9 cellular contexts compared by ENCODE assay signal in the genomic region with DNA sequence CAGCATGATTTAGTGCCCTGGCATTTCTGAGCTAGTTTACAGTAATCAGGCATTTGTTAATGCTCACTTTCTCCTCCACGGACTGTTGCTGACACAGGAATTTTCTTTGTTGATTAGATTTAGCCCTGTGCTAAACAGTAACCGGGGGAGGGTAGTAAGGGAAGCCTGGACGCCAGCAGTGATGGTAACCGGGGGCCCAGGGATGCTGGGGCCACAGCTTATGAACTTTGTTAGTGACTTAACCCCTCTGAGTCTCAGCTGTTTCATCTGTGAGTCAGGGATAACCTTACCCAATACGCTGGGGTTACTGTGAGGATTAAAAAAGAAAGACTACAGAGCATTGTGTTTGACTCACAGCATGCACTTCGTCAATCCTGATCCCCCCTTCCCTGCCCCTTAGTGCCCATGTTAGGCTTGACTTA. TPM values are rescaled to one million over a fixed set of nuclear protein-coding genes. Genes with fewer than 3 reads are reported as not detected.
A peak's percentile ranks its signal among the peaks of the same experiment; 100 is the strongest.
DNase-seq lines count a peak whose midpoint lies in the region; ATAC-seq and TF ChIP-seq lines count a peak whose summit lies in the region.
"Had no signal": no experiment of that assay in that cellular context is flagged by ENCODE, and none has a peak within 500 bp of the region (broad histone marks: within the 10 kb centered on the region; RNA-seq: fewer than 3 reads in every experiment).

No MANE protein-coding gene starts in this region.

- H3K9me3 Mint-ChIP-seq in neural progenitor cell, result no peaks in the 10 kb centered on the region
- no peaks in the 10 kb centered on the region for H3K9me3 Mint-ChIP-seq in naive thymus-derived CD8-positive, alpha-beta T cell

- no peak overlapping the region for H2AFZ ChIP-seq in neural progenitor cell (replicated peaks)

- H3K9ac ChIP-seq in neural progenitor cell, result no peak overlapping the region

- H3K4me1 ChIP-seq in esophagus squamous epithelium (peaks cover 0 to 32% (median 18%) of the 10 kb centered on the region in 3 donors), neural progenitor cell (peaks cover 26% of the 10 kb centered on the region)

- H3K27ac ChIP-seq in esophagus squamous epithelium, result peak overlapping the region; percentile 37 to 80 (median 72)
- H3K27ac ChIP-seq in neural progenitor cell, result no peak overlapping the region

- H3F3A ChIP-seq in neural progenitor cell (ENCODE audit: low read depth), result peaks cover 14% of the 10 kb centered on the region

- in situ Hi-C loops in GM13977 (cut with MboI; ENCODE audit: low pct_unique_long_range_greater_than_20kb, low sequenced_read_pairs, unreplicated experiment), result no loop called here

- WGBS in esophagus squamous epithelium, 2 donors, result 34 to 46% methylated on average over 6 of the region's 6 CpGs

- TF ChIP-seq POLR2A in esophagus squamous epithelium (IDR thresholded peaks at IDR 0.05), result no peak

- intact Hi-C loops in esophagus squamous epithelium (cut with DNase I), result no loop called here

- ATAC-seq in GM19324 (IDR thresholded peaks at IDR 0.05; ENCODE audit: low FRiP score, unreplicated experiment) (no peak), HG03571 (IDR thresholded peaks at IDR 0.05; ENCODE audit: unreplicated experiment) (no peak)
- ATAC-seq in naive thymus-derived CD8-positive, alpha-beta T cell, result no peak

- no peaks in the 10 kb centered on the region for H4K20me1 ChIP-seq in neural progenitor cell (ENCODE audit: low read depth)

- H3K4me3 Mint-ChIP-seq in neural progenitor cell, result no peak overlapping the region
- H3K4me3 Mint-ChIP-seq in naive thymus-derived CD8-positive, alpha-beta T cell, result no peak overlapping the region

- peak; percentile 78 for DNase-seq in AG10803 (ENCODE audit: low read depth)
- peak; percentile 70 for DNase-seq in RKO (ENCODE audit: low spot score)
- DNase-seq in esophagus squamous epithelium (lab: John Stamatoyannopoulos, UW), result no peak
- no peak for DNase-seq in neural progenitor cell (ENCODE audit: low spot score)
- no peak for DNase-seq in GM13977 (ENCODE audit: low spot score)
- DNase-seq in naive thymus-derived CD8-positive, alpha-beta T cell, result no peak
- DNase-seq: activated effector memory CD4-positive, alpha-beta T cell treated with Interleukin-2 at 50 U/mL for 16 hours had no signal

- H3K27ac Mint-ChIP-seq in neural progenitor cell, result no peak overlapping the region
- no peak overlapping the region for H3K27ac Mint-ChIP-seq in naive thymus-derived CD8-positive, alpha-beta T cell

- H3K4me3 ChIP-seq in AG10803 (ENCODE audit: low read length), result no peak overlapping the region
- H3K4me3 ChIP-seq in esophagus squamous epithelium, result no peak overlapping the region
- H3K4me3 ChIP-seq in neural progenitor cell, result no peak overlapping the region

- H3K27me3 ChIP-seq in esophagus squamous epithelium, result no peaks in the 10 kb centered on the region
- no peaks in the 10 kb centered on the region for H3K27me3 ChIP-seq in neural progenitor cell

- no peaks in the 10 kb centered on the region for H3K36me3 ChIP-seq in esophagus squamous epithelium
- H3K36me3 ChIP-seq in neural progenitor cell, result no peaks in the 10 kb centered on the region

- no peaks in the 10 kb centered on the region for H3K9me3 ChIP-seq in esophagus squamous epithelium
- no peaks in the 10 kb centered on the region for H3K9me3 ChIP-seq in neural progenitor cell (ENCODE audit: low read depth)

- no peaks in the 10 kb centered on the region for H3K27me3 Mint-ChIP-seq in neural progenitor cell (ENCODE audit: insufficient read depth, low read depth)
- H3K27me3 Mint-ChIP-seq in naive thymus-derived CD8-positive, alpha-beta T cell, result peaks cover 0 to 9% (median 0%) of the 10 kb centered on the region in 5 donors

- peaks cover 6% of the 10 kb centered on the region for H3K36me3 Mint-ChIP-seq in neural progenitor cell
- no peaks in the 10 kb centered on the region for H3K36me3 Mint-ChIP-seq in naive thymus-derived CD8-positive, alpha-beta T cell

- peaks cover 46% of the 10 kb centered on the region for H3K4me1 Mint-ChIP-seq in neural progenitor cell
- peaks cover 0 to 5% (median 0%) of the 10 kb centered on the region in 4 donors for H3K4me1 Mint-ChIP-seq in naive thymus-derived CD8-positive, alpha-beta T cell

- POLR2A ChIA-PET in naive thymus-derived CD8-positive, alpha-beta T cell (lab: Charles Lee), result no interaction called here

- H3K79me2 ChIP-seq in neural progenitor cell (ENCODE audit: low read depth), result no peaks in the 10 kb centered on the region

- TF ChIP-seq CTCF in AG10803 (conservative IDR thresholded peaks at IDR 0.05; ENCODE audit: low read length), result no peak
- no peak for TF ChIP-seq CTCF in esophagus squamous epithelium (IDR thresholded peaks at IDR 0.05)
- TF ChIP-seq CTCF in neural progenitor cell (IDR thresholded peaks at IDR 0.05), result no peak
- no peak for TF ChIP-seq CTCF in GM13977 (IDR thresholded peaks at IDR 0.05; ENCODE audit: extremely low read depth, insufficient read depth, missing control alignments)

- H3K4me2 ChIP-seq in neural progenitor cell, result peak overlapping the region; percentile 4

RNA-seq across cellular contexts. Expression of a gene that starts 33.5 kb away (rescaled TPM):
- total RNA-seq in esophagus squamous epithelium (10 to 100 TPM in 1 of 4 donors, 1 to 10 TPM in 3; 3.4 to 11.8 (median 5.9) TPM), neural progenitor cell (ENCODE audit: low replicate concordance) (1.6 and 2.3 TPM in 2 replicates)
- 1 to 10 TPM; 1.3 to 1.7 TPM for total RNA-seq in naive thymus-derived CD8-positive, alpha-beta T cell
- polyA plus RNA-seq in naive thymus-derived CD8-positive, alpha-beta T cell, result under 1 TPM; 0.02 to 0.14 (median 0.10) TPM

Comparison
In these comparisons a context has a peak if more than half of its experiments do, and no peak if none do; other contexts are left out.
1. DNase-seq: peak in AG10803 (single experiment) and RKO (single experiment); none in esophagus squamous epithelium (single experiment), neural progenitor cell (single experiment), GM13977 (single experiment) and naive thymus-derived CD8-positive, alpha-beta T cell (0 of 10).